ENCODE assay signal across 33 cellular contexts in the genomic region with DNA sequence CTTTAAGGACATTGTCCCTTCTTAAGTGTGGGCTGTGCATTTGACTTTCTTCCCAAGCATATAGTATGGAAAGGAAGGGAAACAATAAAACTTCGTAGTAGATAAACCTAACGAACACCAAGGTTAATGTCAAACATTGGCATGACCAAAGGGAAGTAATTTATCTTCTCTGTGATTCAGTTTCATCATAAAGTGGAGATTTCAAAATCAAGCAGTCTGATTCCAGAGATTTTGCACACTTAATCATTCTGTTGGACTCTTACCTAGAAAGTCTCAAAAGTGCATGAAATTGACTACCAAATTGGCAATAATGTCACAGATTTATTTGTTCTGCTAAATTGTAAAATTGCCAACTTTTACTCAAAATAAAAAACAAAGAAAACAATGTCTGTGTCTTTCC.
"Had no signal": no experiment of that assay in that cellular context is flagged by ENCODE, and none has a peak within 500 bp of the region (broad histone marks: within the 10 kb centered on the region; RNA-seq: fewer than 3 reads in every experiment).

No MANE protein-coding gene starts in this region.

- DNase-seq: activated B cell treated with CpG ODN at 0.5 μM for 24 hours; activated CD4-positive, alpha-beta memory T cell treated with anti-CD3 and anti-CD28 coated beads for 36 hours; activated CD4-positive, alpha-beta T cell treated with anti-CD3 and anti-CD28 coated beads for 4 hours; activated CD4-positive, alpha-beta T cell treated with anti-CD3 and anti-CD28 coated beads, Interleukin-2, amount 10 ng/mL, durations not matched to agents 24 days and 14 days; activated CD4-positive, alpha-beta T cell treated with anti-CD3 and anti-CD28 coated beads, Interleukin-2, amount 50 U/mL, for 1 hour; activated CD4-positive, alpha-beta T cell treated with anti-CD3 and anti-CD28 coated beads, Interleukin-2, amount 50 U/mL, for 4 hours; activated CD4-positive, CD25-positive, alpha-beta regulatory T cell treated with anti-CD3 and anti-CD28 coated beads, Interleukin-2, amount 50 U/mL, for 72 hours; activated CD8-positive, alpha-beta memory T cell treated with anti-CD3 and anti-CD28 coated beads, Interleukin-2, amount 50 U/mL, for 4 hours; activated CD8-positive, alpha-beta T cell treated with anti-CD3 and anti-CD28 coated beads for 36 hours; activated effector memory CD4-positive, alpha-beta T cell treated with anti-CD3 and anti-CD28 coated beads, Interleukin-2, amount 50 U/mL, for 16 hours; activated gamma-delta T cell treated with Interleukin-2 at 50 U/mL for 16 hours; activated naive CD4-positive, alpha-beta T cell; activated naive CD4-positive, alpha-beta T cell treated with anti-CD3 and anti-CD28 coated beads for 36 hours; activated naive CD4-positive, alpha-beta T cell treated with anti-CD3 and anti-CD28 coated beads, Interleukin-2, amount 50 U/mL, for 16 hours; activated naive CD8-positive, alpha-beta T cell treated with anti-CD3 and anti-CD28 coated beads for 36 hours; activated T-cell treated with anti-CD3 and anti-CD28 coated beads for 4 hours; activated T-cell treated with anti-CD3 and anti-CD28 coated beads, Interleukin-2, amount 50 U/mL, for 1 hour; activated T-cell treated with anti-CD3 and anti-CD28 coated beads, Interleukin-2, amount 50 U/mL, for 4 hours; activated T-cell treated with anti-CD3 and anti-CD28 coated beads, Interleukin-2, amount 50 U/mL, for 72 hours; amniotic stem cell; aorta; caudate nucleus; cerebellar nuclear complex; T-helper 1 cell; T-helper 2 cell; T-helper 9 cell had no signal

- H3K27me3 ChIP-seq: cardiac muscle cell had no signal

- ATAC-seq: activated CD8-positive, alpha-beta T cell treated with anti-CD3 and anti-CD28 coated beads for 36 hours; activated naive CD4-positive, alpha-beta T cell treated with anti-CD3 and anti-CD28 coated beads, Interleukin-2, amount 50 U/mL, for 72 hours; activated T-cell treated with anti-CD3 and anti-CD28 coated beads, Interleukin-2, amount 50 U/mL, for 4 hours; activated T-cell treated with anti-CD3 and anti-CD28 coated beads, Interleukin-2, amount 50 U/mL, for 72 hours; activated T-helper 17 cell treated with anti-CD3 and anti-CD28 coated beads, Interleukin-2, amount 50 U/mL, for 72 hours had no signal

- H3K27ac ChIP-seq: cardiac muscle cell, VCaP had no signal

- FAIRE-seq: astrocyte, bronchial epithelial cell, TTC549 had no signal

- H3K36me3 ChIP-seq: cardiac muscle cell had no signal

- H3K4me3 ChIP-seq: cardiac muscle cell had no signal
